8 cellular contexts compared by ENCODE assay signal in genomic region chr7:6397759-6398495, GRCh38. TPM values are rescaled to one million over a fixed set of nuclear protein-coding genes. Genes with fewer than 3 reads are reported as not detected.
DNase-seq lines count a peak whose midpoint lies in the region; ATAC-seq and TF ChIP-seq lines count a peak whose summit lies in the region.
"Not testable (repeated sequence)": the region's sequence is repeated elsewhere in the genome, so short reads cannot be mapped to it uniquely, and the experiment has no call there.

No MANE protein-coding gene starts in this region.

- H3K4me1 ChIP-seq in PC-9 (replicated peaks; ENCODE audit: insufficient read depth) = peaks cover 34% of the 10 kb centered on the region
- H3K4me1 ChIP-seq in cardiac muscle cell (ENCODE audit: low read depth) = peaks cover 40% of the 10 kb centered on the region
- H3K4me1 ChIP-seq in psoas muscle = peaks cover 62% of the 10 kb centered on the region
- H3K4me1 ChIP-seq in suprapubic skin = peaks cover 81% of the 10 kb centered on the region

- not testable (repeated sequence) for H2AFZ ChIP-seq in PC-9

- not testable (repeated sequence) for TF ChIP-seq POLR2A in suprapubic skin (IDR thresholded peaks at IDR 0.05)

- H4K20me1 ChIP-seq in PC-9 (ENCODE audit: insufficient read depth) = peaks cover 70% of the 10 kb centered on the region

- CTCF ChIA-PET in PC-9 (lab: Charles Lee) = interaction anchor here (1.1 kb wide), 1 partner anchor 39 kb away, joined by 3 read pairs; no protein-coding TSS in a partner anchor

- intact Hi-C loops in CD14-positive monocyte (cut with micrococcal nuclease) = loop anchor here in 1 of 2 donors (5.0 kb wide), 1 partner anchor 46 kb away; no protein-coding TSS in a partner anchor
- intact Hi-C loops in PC-9 (cut with micrococcal nuclease; ENCODE audit: unreplicated experiment); psoas muscle (cut with DNase I): not testable (repeated sequence)

- not testable (repeated sequence) for H3K4me3 Mint-ChIP-seq in CD14-positive monocyte; activated naive CD8-positive, alpha-beta T cell; mesothelial cell of epicardium

- not testable (repeated sequence) for H3K27me3 ChIP-seq in PC-9 (ENCODE audit: insufficient read depth, low read depth); cardiac muscle cell; psoas muscle (ENCODE audit: insufficient read depth in 3 of 3, low read length in 2 of 3); suprapubic skin

- peaks cover 91% of the 10 kb centered on the region for H3K79me2 ChIP-seq in PC-9 (ENCODE audit: low read depth)

- not testable (repeated sequence) for BruUV-seq in PC-9 (replicated peaks; lab: Mats Ljungman, UMichigan)

- WGBS in psoas muscle, 3 donors = 50 to 63% (median 52%) methylated on average over 15 of the region's 15 CpGs
- 66% methylated on average over 13 of the region's 15 CpGs for WGBS in suprapubic skin

- not testable (repeated sequence) for DNase-seq in CD14-positive monocyte (ENCODE audit: low spot score); PC-9; coronary artery (ENCODE audit: low spot score); cardiac muscle cell (ENCODE audit: low read depth in 1 of 2, low spot score in 1 of 2); mesothelial cell of epicardium (ENCODE audit: low spot score in 2 of 2, unreplicated experiment in 2 of 2); psoas muscle; suprapubic skin (ENCODE audit: low spot score in 2 of 2)

- POLR2A ChIA-PET in PC-9 (lab: Charles Lee; ENCODE audit: unreplicated experiment) = not testable (repeated sequence)

- 0 out of 2 replicates have a peak overlapping the region, but pooled peaks have one; percentile 9 for H3K27ac ChIP-seq in PC-9
- peak overlapping the region in 1 of 2 donors; percentile 35 for H3K27ac ChIP-seq in coronary artery
- peak overlapping the region; percentile 40 for H3K27ac ChIP-seq in cardiac muscle cell
- H3K27ac ChIP-seq in psoas muscle = peak overlapping the region; percentile 36
- H3K27ac ChIP-seq in suprapubic skin = peak overlapping the region; percentile 42

- peak; percentile 4 to 47 (median 28) for ATAC-seq in psoas muscle

- peak overlapping the region; percentile 31 to 90 (median 66) for H3K27ac Mint-ChIP-seq in CD14-positive monocyte
- peak overlapping the region; percentile 58 for H3K27ac Mint-ChIP-seq in activated naive CD8-positive, alpha-beta T cell
- H3K27ac Mint-ChIP-seq in mesothelial cell of epicardium = peak overlapping the region; percentile 93

- H3K4me1 Mint-ChIP-seq in CD14-positive monocyte = peaks cover 75% of the 10 kb centered on the region
- H3K4me1 Mint-ChIP-seq in activated naive CD8-positive, alpha-beta T cell (ENCODE audit: low read depth) = peaks cover 51% of the 10 kb centered on the region
- H3K4me1 Mint-ChIP-seq in mesothelial cell of epicardium = peaks cover 36% of the 10 kb centered on the region

- H3K36me3 ChIP-seq in PC-9 (ENCODE audit: low read depth) (peaks cover 33% of the 10 kb centered on the region), psoas muscle (ENCODE audit: insufficient read depth in 1 of 2, low read depth in 1 of 2) (peaks cover 4 to 43% of the 10 kb centered on the region in 2 donors), suprapubic skin (peaks cover 26% of the 10 kb centered on the region)
- H3K36me3 ChIP-seq in cardiac muscle cell = not testable (repeated sequence)

- not testable (repeated sequence) for H3K4me2 ChIP-seq in PC-9

- not testable (repeated sequence) for TF ChIP-seq EP300 in suprapubic skin (IDR thresholded peaks at IDR 0.05)

- not testable (repeated sequence) for H3K4me3 ChIP-seq in PC-9, cardiac muscle cell, suprapubic skin
- H3K4me3 ChIP-seq in coronary artery = peak overlapping the region; percentile 13
- H3K4me3 ChIP-seq in psoas muscle = peak overlapping the region; percentile 8

- H3F3A ChIP-seq in PC-9 (ENCODE audit: insufficient read depth, low read depth) = peaks cover 61% of the 10 kb centered on the region

- H3K9me3 Mint-ChIP-seq in CD14-positive monocyte; activated naive CD8-positive, alpha-beta T cell (ENCODE audit: low read depth); mesothelial cell of epicardium: not testable (repeated sequence)

- not testable (repeated sequence) for TF ChIP-seq CTCF in CD14-positive monocyte (IDR thresholded peaks at IDR 0.05); PC-9 (conservative IDR thresholded peaks at IDR 0.05); coronary artery (IDR thresholded peaks at IDR 0.05); cardiac muscle cell (IDR thresholded peaks at IDR 0.05; ENCODE audit: low read depth, low read length); mesothelial cell of epicardium (IDR thresholded peaks at IDR 0.05; ENCODE audit: unreplicated experiment); psoas muscle (IDR thresholded peaks at IDR 0.05); suprapubic skin (IDR thresholded peaks at IDR 0.05)

- not testable (repeated sequence) for H3K27me3 Mint-ChIP-seq in CD14-positive monocyte (ENCODE audit: low read depth in 3 of 3); activated naive CD8-positive, alpha-beta T cell; mesothelial cell of epicardium (ENCODE audit: low read depth)

- not testable (repeated sequence) for H3K9me2 ChIP-seq in PC-9 (ENCODE audit: insufficient read depth)

- H3K9me3 ChIP-seq in PC-9 (ENCODE audit: insufficient read depth, low read depth); cardiac muscle cell (ENCODE audit: low read depth); psoas muscle; suprapubic skin: not testable (repeated sequence)

- H3K36me3 Mint-ChIP-seq in CD14-positive monocyte (peaks cover 62 to 76% of the 10 kb centered on the region in 2 donors), mesothelial cell of epicardium (peaks cover 30% of the 10 kb centered on the region)
- not testable (repeated sequence) for H3K36me3 Mint-ChIP-seq in activated naive CD8-positive, alpha-beta T cell

RNA-seq across cellular contexts. Expression of gene RAC1, which starts 23.6 kb away (rescaled TPM):
- polyA plus RNA-seq in CD14-positive monocyte (100 to 1,000 TPM; 629 to 652 TPM), cardiac muscle cell (320 and 353 TPM in 2 replicates), psoas muscle (100 to 1,000 TPM; 167 to 284 (median 238) TPM)
- total RNA-seq in PC-9 (2021) (480 and 482 TPM in 2 replicates), cardiac muscle cell (48.9 and 66.4 TPM in 2 replicates), mesothelial cell of epicardium (213 to 221 TPM (median 214 TPM) in 3 replicates), psoas muscle (100 to 1,000 TPM; 141 to 189 (median 175) TPM), suprapubic skin (100 to 1,000 TPM; 217 to 293 (median 253) TPM)

RNA-seq across cellular contexts. Expression of gene FAM220A, which starts 49.2 kb away (rescaled TPM):
- polyA plus RNA-seq in CD14-positive monocyte = 1 to 10 TPM; 4.0 to 4.9 TPM
- 19.0 and 19.2 TPM in 2 replicates for total RNA-seq in PC-9 (2021)
- 15.2 and 21.4 TPM in 2 replicates for total RNA-seq in cardiac muscle cell
- 9.7 and 10.2 TPM in 2 replicates for polyA plus RNA-seq in cardiac muscle cell
- 21.6 to 30.4 TPM (median 21.7 TPM) in 3 replicates for total RNA-seq in mesothelial cell of epicardium
- 10 to 100 TPM; 24.9 to 44.2 (median 32.8) TPM for total RNA-seq in psoas muscle
- polyA plus RNA-seq in psoas muscle = 100 to 1,000 TPM in 1 of 3 donors, 10 to 100 TPM in 2; 12.6 to 108 (median 31.8) TPM
- 10 to 100 TPM; 10.4 to 20.4 (median 13.6) TPM for total RNA-seq in suprapubic skin

RNA-seq across cellular contexts. Expression of gene DAGLB, which starts 49.8 kb away (rescaled TPM):
- 10 to 100 TPM; 15.2 to 16.4 TPM for polyA plus RNA-seq in CD14-positive monocyte
- 46.7 and 56.4 TPM in 2 replicates for total RNA-seq in PC-9 (2021)
- 20.9 and 22.3 TPM in 2 replicates for total RNA-seq in cardiac muscle cell
- polyA plus RNA-seq in cardiac muscle cell = 18.9 and 27.0 TPM in 2 replicates
- total RNA-seq in mesothelial cell of epicardium = 20.9 to 24.3 TPM (median 24.1 TPM) in 3 replicates
- 10 to 100 TPM in 3 of 4 donors, 1 to 10 TPM in 1; 9.2 to 16.8 (median 12.8) TPM for total RNA-seq in psoas muscle
- 10 to 100 TPM; 10.6 to 23.8 (median 12.1) TPM for polyA plus RNA-seq in psoas muscle
- 10 to 100 TPM; 19.0 to 61.2 (median 22.0) TPM for total RNA-seq in suprapubic skin
